Comparison of ENCODE assay signal across 6 cellular contexts in genomic region chr12:56721721-56722120, GRCh38. TPM values are rescaled to one million over a fixed set of nuclear protein-coding genes. Genes with fewer than 3 reads are reported as not detected.
DNase-seq lines count a peak whose midpoint lies in the region; ATAC-seq and TF ChIP-seq lines count a peak whose summit lies in the region.

No MANE protein-coding gene starts in this region.

- no peak for TF ChIP-seq POLR2A in heart left ventricle (IDR thresholded peaks at IDR 0.05)

- TF ChIP-seq CTCF in heart left ventricle (IDR thresholded peaks at IDR 0.05) = no peak
- TF ChIP-seq CTCF in fibroblast of lung (conservative IDR thresholded peaks at IDR 0.05 in 1 of 2, IDR thresholded peaks at IDR 0.05 in 1 of 2; ENCODE audit: low read depth in 1 of 2, low read length in 2 of 2) = no peak

- H3K4me3 ChIP-seq in heart left ventricle (peak overlapping the region in 8 of 12 donors; percentile 10 to 91 (median 79)), fibroblast of lung (replicated peaks in 1 of 4; ENCODE audit: control extremely low read depth in 1 of 4, insufficient read depth in 1 of 4, low read depth in 3 of 4, low read length in 4 of 4) (peak overlapping the region in 3 of 4 experiments; percentile 2 to 93 (median 40)), thymus (ENCODE audit: low read length) (no peak overlapping the region)

- peaks cover 6% of the 10 kb centered on the region for H4K20me1 ChIP-seq in fibroblast of lung (ENCODE audit: control insufficient read depth, extremely low read depth, insufficient read depth, low read length)

- in situ Hi-C loops in G401 (cut with HindIII; ENCODE audit: low sequenced_read_pairs) = no loop called here

- no peak overlapping the region for H3K9ac ChIP-seq in fibroblast of lung (ENCODE audit: insufficient read depth, low read length)

- peak overlapping the region in 8 of 12 donors; percentile 1 to 97 (median 74) for H3K27ac ChIP-seq in heart left ventricle
- no peak overlapping the region for H3K27ac ChIP-seq in fibroblast of lung (ENCODE audit: insufficient read depth, low read length)
- H3K27ac ChIP-seq in thymus (ENCODE audit: low read depth) = peak overlapping the region; percentile 15

- H3K9me3 ChIP-seq in heart left ventricle = no peaks in the 10 kb centered on the region
- no peaks in the 10 kb centered on the region for H3K9me3 ChIP-seq in fibroblast of lung (ENCODE audit: control insufficient read depth, insufficient read depth, low read depth, low read length)
- no peaks in the 10 kb centered on the region for H3K9me3 ChIP-seq in thymus (ENCODE audit: control insufficient read depth)

- H3K36me3 ChIP-seq in heart left ventricle (peaks cover 0 to 49% (median 26%) of the 10 kb centered on the region in 9 donors), fibroblast of lung (ENCODE audit: control insufficient read depth, insufficient read depth, low read length) (peaks cover 13% of the 10 kb centered on the region), thymus (ENCODE audit: control insufficient read depth, insufficient read depth) (peaks cover 35% of the 10 kb centered on the region)

- no peak for DNase-seq in heart left ventricle
- no peak for DNase-seq in cardiac septum (ENCODE audit: low spot score)
- DNase-seq in fibroblast of lung (ENCODE audit: low read depth in 2 of 2) = no peak
- no peak for DNase-seq in G401 (ENCODE audit: low spot score)

- intact Hi-C loops in heart left ventricle (cut with DNase I) (loop anchor here in 8 of 10 donors (5.0 to 10.0 kb wide), 4 partner anchors 34 to 79 kb away; partner anchors contain the start of genes ATP5F1B (in 6 of the 8) and PTGES3 (in 4 of the 8)), cardiac septum (cut with DNase I) (no loop called here)

- no peak overlapping the region for H2AFZ ChIP-seq in fibroblast of lung (ENCODE audit: low read length)

- H3K79me2 ChIP-seq in fibroblast of lung (ENCODE audit: control insufficient read depth, insufficient read depth, low read length) = peaks cover 74% of the 10 kb centered on the region

- peaks cover 9 to 78% (median 58%) of the 10 kb centered on the region in 12 donors for H3K4me1 ChIP-seq in heart left ventricle
- H3K4me1 ChIP-seq in fibroblast of lung (ENCODE audit: control insufficient read depth, extremely low read depth, insufficient read depth, low read length) = peaks cover 7% of the 10 kb centered on the region
- H3K4me1 ChIP-seq in thymus (ENCODE audit: control insufficient read depth, insufficient read depth, low read length) = peaks cover 46% of the 10 kb centered on the region

- WGBS in heart left ventricle, 4 donors = 23 to 38% (median 31%) methylated on average over 2 of the region's 2 CpGs
- WGBS in thymus = 79% methylated on average over 2 of the region's 2 CpGs

- peak overlapping the region; percentile 45 for H3K4me2 ChIP-seq in fibroblast of lung (ENCODE audit: extremely low read depth, insufficient read depth, low read length)

- ATAC-seq in heart left ventricle (no peak), GM18868 (IDR thresholded peaks at IDR 0.05; ENCODE audit: unreplicated experiment) (no peak)

- H3K27me3 ChIP-seq in heart left ventricle (no peaks in the 10 kb centered on the region), fibroblast of lung (ENCODE audit: control insufficient read depth, insufficient read depth, low read length) (no peaks in the 10 kb centered on the region), thymus (ENCODE audit: control insufficient read depth, insufficient read depth) (no peaks in the 10 kb centered on the region)

RNA-seq across cellular contexts. Expression of gene NACA, which starts 3.4 kb away (rescaled TPM):
- 100 to 1,000 TPM; 361 to 741 (median 537) TPM for total RNA-seq in heart left ventricle
- 1,000 to 10,000 TPM in 1 of 2 donors, 100 to 1,000 TPM in 1; 848 to 1,208 TPM for polyA plus RNA-seq in heart left ventricle
- total RNA-seq in cardiac septum = 441 TPM
- total RNA-seq in fibroblast of lung = 1,188 and 1,487 TPM in 2 replicates
- 971 and 1,242 TPM in 2 replicates for polyA plus RNA-seq in fibroblast of lung
- polyA plus RNA-seq in fibroblast of lung (2012) = 1,518 and 1,718 TPM in 2 replicates
- 49.4 and 57.5 TPM in 2 replicates for polyA minus RNA-seq in fibroblast of lung (ENCODE audit: low replicate concordance)
- 3,035 TPM for polyA plus RNA-seq in thymus
- total RNA-seq in G401 (2014; rRNA removed; shearing (Covaris generic)) = 1,378 and 1,667 TPM in 2 replicates

RNA-seq across cellular contexts. Expression of gene PRIM1, which starts 30.4 kb away (rescaled TPM):
- total RNA-seq in heart left ventricle (1 to 10 TPM; 2.4 to 6.1 (median 3.3) TPM), cardiac septum (2.0 TPM), fibroblast of lung (4.9 and 6.1 TPM in 2 replicates)
- polyA plus RNA-seq in heart left ventricle (1 to 10 TPM; 2.6 to 4.1 TPM), fibroblast of lung (7.1 and 22.6 TPM in 2 replicates), thymus (6.9 TPM)
- polyA plus RNA-seq in fibroblast of lung (2012) = 4.0 and 11.5 TPM in 2 replicates
- polyA minus RNA-seq in fibroblast of lung (ENCODE audit: low replicate concordance) = 3.3 TPM in 1 of 2 replicates, not detected in the other
- 11.9 and 25.5 TPM in 2 replicates for total RNA-seq in G401 (2014; rRNA removed; shearing (Covaris generic))

RNA-seq across cellular contexts. Expression of gene PTGES3, which starts 33.6 kb away (rescaled TPM):
- 100 to 1,000 TPM in 6 of 9 donors, 10 to 100 TPM in 3; 48.0 to 120 (median 103) TPM for total RNA-seq in heart left ventricle
- 100 to 1,000 TPM in 1 of 2 donors, 10 to 100 TPM in 1; 54.6 to 125 TPM for polyA plus RNA-seq in heart left ventricle
- 121 TPM for total RNA-seq in cardiac septum
- 53.7 and 60.3 TPM in 2 replicates for total RNA-seq in fibroblast of lung
- polyA plus RNA-seq in fibroblast of lung = 119 and 149 TPM in 2 replicates
- 145 and 195 TPM in 2 replicates for polyA plus RNA-seq in fibroblast of lung (2012)
- 4.1 and 6.5 TPM in 2 replicates for polyA minus RNA-seq in fibroblast of lung (ENCODE audit: low replicate concordance)
- polyA plus RNA-seq in thymus = 161 TPM
- total RNA-seq in G401 (2014; rRNA removed; shearing (Covaris generic)) = 54.0 and 85.3 TPM in 2 replicates

RNA-seq across cellular contexts. Expression of gene HSD17B6, which starts 41.4 kb away (rescaled TPM):
- total RNA-seq in heart left ventricle = 1 to 10 TPM in 1 of 9 donors, not detected in 8; 7.4 TPM
- under 1 TPM in 1 of 2 donors, not detected in 1; 0.10 TPM for polyA plus RNA-seq in heart left ventricle
- total RNA-seq in cardiac septum = not detected
- 1.5 and 2.3 TPM in 2 replicates for total RNA-seq in fibroblast of lung
- 0.59 and 1.4 TPM in 2 replicates for polyA plus RNA-seq in fibroblast of lung
- 1.0 and 1.2 TPM in 2 replicates for polyA plus RNA-seq in fibroblast of lung (2012)
- 1.1 TPM in 1 of 2 replicates, not detected in the other for polyA minus RNA-seq in fibroblast of lung (ENCODE audit: low replicate concordance)
- 0.62 TPM for polyA plus RNA-seq in thymus
- total RNA-seq in G401 (2014; rRNA removed; shearing (Covaris generic)) = 1.8 and 3.0 TPM in 2 replicates
